Comparison of ENCODE assay signal across 8 cellular contexts in the genomic region with DNA sequence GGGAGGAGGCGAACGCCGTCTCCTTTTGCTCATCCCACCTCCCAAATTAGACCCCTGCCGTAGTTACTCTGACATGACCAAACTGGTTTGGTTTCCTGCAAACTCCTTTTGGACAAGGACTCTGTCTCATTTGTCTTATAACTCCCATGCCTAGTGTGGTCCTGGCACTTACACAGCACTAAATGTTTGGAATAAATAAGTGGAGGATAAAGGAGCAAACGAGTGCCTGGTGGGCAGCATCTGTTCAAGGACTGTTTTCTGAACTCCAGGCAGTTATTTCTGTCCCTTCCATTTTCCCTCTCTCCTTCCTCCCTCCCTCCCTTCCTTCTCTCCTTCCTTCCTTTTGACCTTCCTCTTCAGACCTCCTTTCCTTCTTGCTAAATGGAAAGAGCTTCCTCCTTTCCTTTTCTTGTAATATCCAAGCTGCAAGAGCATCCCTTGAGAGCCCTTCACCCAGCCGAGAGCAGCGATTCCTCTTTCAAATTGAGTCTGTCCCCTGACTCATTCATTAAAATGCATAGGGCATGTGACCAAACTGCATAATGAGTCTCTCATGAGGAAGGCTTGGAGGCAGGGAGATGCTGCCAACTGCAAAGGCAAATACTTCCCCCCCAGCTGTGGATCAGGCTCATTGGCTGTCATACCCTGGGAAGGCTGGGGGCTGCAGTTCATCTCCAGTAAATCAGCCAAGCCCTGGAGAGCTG. TPM values are rescaled to one million over a fixed set of nuclear protein-coding genes. Genes with fewer than 3 reads are reported as not detected.
DNase-seq lines count a peak whose midpoint lies in the region; ATAC-seq and TF ChIP-seq lines count a peak whose summit lies in the region.

No MANE protein-coding gene starts in this region.

- peaks cover 22% of the 10 kb centered on the region for H3F3A ChIP-seq in PC-9 (ENCODE audit: insufficient read depth, low read depth)

- H3K4me1 ChIP-seq in left ventricle myocardium inferior (peaks cover 77% of the 10 kb centered on the region), psoas muscle (peaks cover 51% of the 10 kb centered on the region), PC-9 (replicated peaks; ENCODE audit: insufficient read depth) (peaks cover 23% of the 10 kb centered on the region)

- H3K36me3 ChIP-seq in left ventricle myocardium inferior (no peaks in the 10 kb centered on the region), psoas muscle (ENCODE audit: insufficient read depth in 1 of 2, low read depth in 1 of 2) (no peaks in the 10 kb centered on the region), PC-9 (ENCODE audit: low read depth) (no peaks in the 10 kb centered on the region)

- DNase-seq in activated CD4-positive, alpha-beta T cell treated with anti-CD3 and anti-CD28 coated beads for 36 hours, result peak; percentile 47
- no peak for DNase-seq in activated CD4-positive, alpha-beta T cell treated with anti-CD3 and anti-CD28 coated beads, Interleukin-2, amount 50 U/mL, for 4 hours
- peak; percentile 92 for DNase-seq in NCI-H1436 treated with DMSO at 0.1 percent for 48 hours (lab: John Stamatoyannopoulos, UW)
- peak; percentile 25 for DNase-seq in activated naive CD8-positive, alpha-beta T cell treated with anti-CD3 and anti-CD28 coated beads, Interleukin-2, amount 50 U/mL, for 24 hours
- DNase-seq in left ventricle myocardium inferior, result peak; percentile 67
- peak; percentile 69 to 87 for DNase-seq in psoas muscle
- DNase-seq in PC-9, result no peak

- no peak overlapping the region for H3K4me3 Mint-ChIP-seq in activated CD4-positive, alpha-beta T cell treated with anti-CD3 and anti-CD28 coated beads for 36 hours
- no peak overlapping the region for H3K4me3 Mint-ChIP-seq in activated naive CD8-positive, alpha-beta T cell treated with anti-CD3 and anti-CD28 coated beads, Interleukin-2, amount 50 U/mL, for 24 hours

- H3K4me2 ChIP-seq in PC-9, result no peak overlapping the region

- peak overlapping the region; percentile 94 for H3K27ac ChIP-seq in left ventricle myocardium inferior (replicated peaks)
- H3K27ac ChIP-seq in psoas muscle, result peak overlapping the region; percentile 80
- no peak overlapping the region for H3K27ac ChIP-seq in PC-9

- H3K9me3 ChIP-seq in left ventricle myocardium inferior (replicated peaks) (no peaks in the 10 kb centered on the region), psoas muscle (no peaks in the 10 kb centered on the region), PC-9 (ENCODE audit: insufficient read depth, low read depth) (no peaks in the 10 kb centered on the region)

- POLR2A ChIA-PET in activated CD4-positive, alpha-beta T cell treated with anti-CD3 and anti-CD28 coated beads for 36 hours (lab: Charles Lee), result no interaction called here
- POLR2A ChIA-PET in PC-9 (lab: Charles Lee; ENCODE audit: unreplicated experiment), result no interaction called here

- TF ChIP-seq CTCF in left ventricle myocardium inferior (IDR thresholded peaks at IDR 0.05; ENCODE audit: borderline replicate concordance) (no peak), psoas muscle (IDR thresholded peaks at IDR 0.05) (no peak), PC-9 (conservative IDR thresholded peaks at IDR 0.05) (no peak)

- peaks cover 3% of the 10 kb centered on the region for H3K27me3 Mint-ChIP-seq in activated CD4-positive, alpha-beta T cell treated with anti-CD3 and anti-CD28 coated beads for 36 hours
- H3K27me3 Mint-ChIP-seq in activated naive CD8-positive, alpha-beta T cell treated with anti-CD3 and anti-CD28 coated beads, Interleukin-2, amount 50 U/mL, for 24 hours, result no peaks in the 10 kb centered on the region

- 0 out of 2 replicates have a peak, but pooled peaks cover 9% of the 10 kb centered on the region for H3K79me2 ChIP-seq in PC-9 (ENCODE audit: low read depth)

- ATAC-seq in activated CD4-positive, alpha-beta T cell treated with anti-CD3 and anti-CD28 coated beads for 36 hours, result peak; percentile 93
- ATAC-seq in HG02571 (IDR thresholded peaks at IDR 0.05; ENCODE audit: unreplicated experiment), result peak; percentile 59
- ATAC-seq in activated naive CD8-positive, alpha-beta T cell treated with anti-CD3 and anti-CD28 coated beads, Interleukin-2, amount 50 U/mL, for 24 hours, result peak; percentile 82
- ATAC-seq in psoas muscle, result peak; percentile 6 to 28 (median 16)

- H3K4me3 ChIP-seq in left ventricle myocardium inferior, result peak overlapping the region; percentile 36
- H3K4me3 ChIP-seq in psoas muscle, result peak overlapping the region; percentile 26
- no peak overlapping the region for H3K4me3 ChIP-seq in PC-9

- no peaks in the 10 kb centered on the region for H3K9me2 ChIP-seq in PC-9 (ENCODE audit: insufficient read depth)

- no peak overlapping the region for H2AFZ ChIP-seq in PC-9

- H3K27me3 ChIP-seq in left ventricle myocardium inferior (ENCODE audit: low read depth) (no peaks in the 10 kb centered on the region), psoas muscle (ENCODE audit: insufficient read depth in 3 of 3, low read length in 2 of 3) (no peaks in the 10 kb centered on the region), PC-9 (ENCODE audit: insufficient read depth, low read depth) (no peaks in the 10 kb centered on the region)

- 13 to 18% (median 16%) methylated on average over 7 of the region's 7 CpGs for WGBS in psoas muscle, 3 donors

- no peaks in the 10 kb centered on the region for H4K20me1 ChIP-seq in PC-9 (ENCODE audit: insufficient read depth)

- H3K4me1 Mint-ChIP-seq in activated CD4-positive, alpha-beta T cell treated with anti-CD3 and anti-CD28 coated beads for 36 hours, result peaks cover 25% of the 10 kb centered on the region
- peaks cover 40% of the 10 kb centered on the region for H3K4me1 Mint-ChIP-seq in activated naive CD8-positive, alpha-beta T cell treated with anti-CD3 and anti-CD28 coated beads, Interleukin-2, amount 50 U/mL, for 24 hours

- no peaks in the 10 kb centered on the region for H3K36me3 Mint-ChIP-seq in activated CD4-positive, alpha-beta T cell treated with anti-CD3 and anti-CD28 coated beads for 36 hours (ENCODE audit: low read depth)
- peaks cover 4% of the 10 kb centered on the region for H3K36me3 Mint-ChIP-seq in activated naive CD8-positive, alpha-beta T cell treated with anti-CD3 and anti-CD28 coated beads, Interleukin-2, amount 50 U/mL, for 24 hours (ENCODE audit: low read depth)

- CTCF ChIA-PET in activated CD4-positive, alpha-beta T cell treated with anti-CD3 and anti-CD28 coated beads for 36 hours (lab: Charles Lee), result no interaction called here
- CTCF ChIA-PET in PC-9 (lab: Charles Lee), result no interaction called here

- intact Hi-C loops in activated CD4-positive, alpha-beta T cell treated with anti-CD3 and anti-CD28 coated beads for 36 hours (cut with DNase I, micrococcal nuclease), result no loop called here
- intact Hi-C loops in left ventricle myocardium inferior (cut with micrococcal nuclease) (no loop called here), psoas muscle (cut with DNase I) (loop anchor here in 1 of 2 donors (5.0 kb wide), 1 partner anchor 41 kb away; no protein-coding TSS in a partner anchor), PC-9 (cut with micrococcal nuclease; ENCODE audit: unreplicated experiment) (no loop called here)

- no TSS peak for BruUV-seq in PC-9 (replicated peaks; lab: Mats Ljungman, UMichigan)

- peak overlapping the region; percentile 56 for H3K27ac Mint-ChIP-seq in activated CD4-positive, alpha-beta T cell treated with anti-CD3 and anti-CD28 coated beads for 36 hours
- no peak overlapping the region for H3K27ac Mint-ChIP-seq in activated naive CD8-positive, alpha-beta T cell treated with anti-CD3 and anti-CD28 coated beads, Interleukin-2, amount 50 U/mL, for 24 hours

- H3K9me3 Mint-ChIP-seq in activated CD4-positive, alpha-beta T cell treated with anti-CD3 and anti-CD28 coated beads for 36 hours (ENCODE audit: low read depth), result no peaks in the 10 kb centered on the region
- H3K9me3 Mint-ChIP-seq in activated naive CD8-positive, alpha-beta T cell treated with anti-CD3 and anti-CD28 coated beads, Interleukin-2, amount 50 U/mL, for 24 hours, result no peaks in the 10 kb centered on the region

RNA-seq across cellular contexts. Expression of a gene that starts 36.9 kb away (rescaled TPM):
- 10 to 100 TPM; 13.2 to 18.8 TPM for total RNA-seq in activated CD4-positive, alpha-beta T cell treated with anti-CD3 and anti-CD28 coated beads for 36 hours
- total RNA-seq in left ventricle myocardium inferior, result 38.9 TPM
- total RNA-seq in psoas muscle, result 10 to 100 TPM; 36.4 to 47.9 (median 45.7) TPM
- 10 to 100 TPM in 2 of 3 donors, 1 to 10 TPM in 1; 5.8 to 26.8 (median 11.7) TPM for polyA plus RNA-seq in psoas muscle
- total RNA-seq in PC-9 (2021), result 19.2 and 26.3 TPM in 2 replicates

RNA-seq across cellular contexts. Expression of a gene that starts 39.0 kb away (rescaled TPM):
- total RNA-seq in activated CD4-positive, alpha-beta T cell treated with anti-CD3 and anti-CD28 coated beads for 36 hours, result under 1 TPM in 1 of 2 experiments, not detected in 1; 0.14 TPM
- total RNA-seq in left ventricle myocardium inferior (0.77 TPM), psoas muscle (under 1 TPM in 3 of 4 donors, not detected in 1; 0.13 to 0.56 (median 0.22) TPM), PC-9 (2021) (1.9 and 2.8 TPM in 2 replicates)
- polyA plus RNA-seq in psoas muscle, result under 1 TPM; 0.05 to 0.77 (median 0.14) TPM

Comparison
In these comparisons a context has a peak if more than half of its experiments do, and no peak if none do; other contexts are left out.
1. DNase-seq: peak in activated CD4-positive, alpha-beta T cell treated with anti-CD3 and anti-CD28 coated beads for 36 hours (single experiment), NCI-H1436 treated with DMSO at 0.1 percent for 48 hours (single experiment), activated naive CD8-positive, alpha-beta T cell treated with anti-CD3 and anti-CD28 coated beads, Interleukin-2, amount 50 U/mL, for 24 hours (single experiment), left ventricle myocardium inferior (single experiment) and psoas muscle (2 of 2); none in activated CD4-positive, alpha-beta T cell treated with anti-CD3 and anti-CD28 coated beads, Interleukin-2, amount 50 U/mL, for 4 hours (0 of 2) and PC-9 (0 of 2).
2. ATAC-seq: peak in every context shown above with its lines; median percentile 93 in activated CD4-positive, alpha-beta T cell treated with anti-CD3 and anti-CD28 coated beads for 36 hours; 82 in activated naive CD8-positive, alpha-beta T cell treated with anti-CD3 and anti-CD28 coated beads, Interleukin-2, amount 50 U/mL, for 24 hours; 59 in HG02571; 16 in psoas muscle.